Comparison of ENCODE assay signal across 30 cellular contexts in the genomic region with DNA sequence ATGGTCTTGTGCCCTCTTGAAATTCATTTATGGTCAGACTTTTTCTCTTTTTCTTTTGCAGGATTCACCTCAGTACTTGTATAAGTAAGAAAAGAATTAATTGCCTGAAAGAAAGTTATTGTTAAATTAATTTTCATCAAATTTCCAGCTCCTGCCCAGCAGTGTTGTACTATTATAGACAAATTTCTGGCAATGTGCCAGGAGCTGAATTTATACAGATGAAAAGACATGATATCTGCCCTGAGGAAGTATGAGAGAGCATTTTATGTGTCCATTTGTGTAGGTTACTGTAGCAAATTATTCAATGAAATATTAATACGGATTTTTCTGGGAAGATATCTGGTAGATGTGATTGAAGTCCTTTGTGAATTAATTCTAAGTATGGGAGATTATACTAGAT.
"Had no signal": no experiment of that assay in that cellular context is flagged by ENCODE, and none has a peak within 500 bp of the region (broad histone marks: within the 10 kb centered on the region; RNA-seq: fewer than 3 reads in every experiment).

No MANE protein-coding gene starts in this region.

- H3K4me1 ChIP-seq: ascending aorta, breast epithelium, colonic mucosa, esophagus squamous epithelium, gastroesophageal sphincter, heart right ventricle had no signal

- H3K4me3 ChIP-seq: ascending aorta, breast epithelium, cardiac muscle cell, colonic mucosa, esophagus squamous epithelium, gastroesophageal sphincter, heart right ventricle had no signal

- ATAC-seq: activated CD4-positive, alpha-beta T cell treated with anti-CD3 and anti-CD28 coated beads for 36 hours; activated CD8-positive, alpha-beta memory T cell treated with anti-CD3 and anti-CD28 coated beads, Interleukin-2, amount 10 ng/mL, durations not matched to agents 7 days and 5 days; activated CD8-positive, alpha-beta T cell treated with anti-CD3 and anti-CD28 coated beads, Interleukin-2, amount 10 ng/mL, durations not matched to agents 7 days and 5 days; activated naive CD4-positive, alpha-beta T cell treated with anti-CD3 and anti-CD28 coated beads, Interleukin-2, amount 50 U/mL, for 72 hours; activated T-cell treated with anti-CD3 and anti-CD28 coated beads, Interleukin-2, amount 50 U/mL, for 72 hours; gastroesophageal sphincter; heart right ventricle had no signal

- DNase-seq: activated CD4-positive, alpha-beta memory T cell treated with anti-CD3 and anti-CD28 coated beads for 36 hours; activated CD4-positive, alpha-beta T cell treated with anti-CD3 and anti-CD28 coated beads for 36 hours; activated CD4-positive, alpha-beta T cell treated with anti-CD3 and anti-CD28 coated beads, Interleukin-2, amount 10 ng/mL, durations not matched to agents 24 days and 14 days; activated CD4-positive, CD25-positive, alpha-beta regulatory T cell; activated CD4-positive, CD25-positive, alpha-beta regulatory T cell treated with anti-CD3 and anti-CD28 coated beads, Interleukin-2, amount 50 U/mL, for 72 hours; activated CD8-positive, alpha-beta memory T cell treated with anti-CD3 and anti-CD28 coated beads, Interleukin-2, amount 10 ng/mL, durations not matched to agents 7 days and 5 days; activated CD8-positive, alpha-beta memory T cell treated with anti-CD3 and anti-CD28 coated beads, Interleukin-2, amount 50 U/mL, for 4 hours; activated CD8-positive, alpha-beta T cell treated with anti-CD3 and anti-CD28 coated beads, Interleukin-2, amount 10 ng/mL, durations not matched to agents 7 days and 5 days; activated gamma-delta T cell; activated naive CD4-positive, alpha-beta T cell; activated naive CD4-positive, alpha-beta T cell treated with anti-CD3 and anti-CD28 coated beads, Interleukin-2, amount 10 ng/mL, durations not matched to agents 7 days and 5 days; activated naive CD8-positive, alpha-beta T cell treated with anti-CD3 and anti-CD28 coated beads, Interleukin-2, amount 10 ng/mL, durations not matched to agents 7 days and 5 days; activated T-cell treated with anti-CD3 and anti-CD28 coated beads, Interleukin-2, amount 50 U/mL, for 24 hours; activated T-cell treated with anti-CD3 and anti-CD28 coated beads, Interleukin-2, amount 50 U/mL, for 72 hours; central memory CD4-positive, alpha-beta T cell; cerebellar nuclear complex; colonic mucosa; effector CD8-positive, alpha-beta T cell; esophagus squamous epithelium; foreskin melanocyte; heart right ventricle; T-helper 2 cell had no signal

- H3K36me3 ChIP-seq: ascending aorta, breast epithelium, cardiac muscle cell, colonic mucosa, esophagus squamous epithelium, gastroesophageal sphincter, heart right ventricle had no signal

- H3K9me3 ChIP-seq: ascending aorta, breast epithelium, colonic mucosa, esophagus squamous epithelium, gastroesophageal sphincter had no signal

- FAIRE-seq: endometrium, endothelial cell of umbilical vein had no signal

- H3K27ac ChIP-seq: ascending aorta, breast epithelium, cardiac muscle cell, colonic mucosa, epithelial cell of prostate, esophagus squamous epithelium, gastroesophageal sphincter, heart right ventricle had no signal

- H3K27me3 ChIP-seq: ascending aorta, breast epithelium, cardiac muscle cell, colonic mucosa, esophagus squamous epithelium, gastroesophageal sphincter, heart right ventricle had no signal
